Comparison of ENCODE assay signal across 16 cellular contexts in the genomic region with DNA sequence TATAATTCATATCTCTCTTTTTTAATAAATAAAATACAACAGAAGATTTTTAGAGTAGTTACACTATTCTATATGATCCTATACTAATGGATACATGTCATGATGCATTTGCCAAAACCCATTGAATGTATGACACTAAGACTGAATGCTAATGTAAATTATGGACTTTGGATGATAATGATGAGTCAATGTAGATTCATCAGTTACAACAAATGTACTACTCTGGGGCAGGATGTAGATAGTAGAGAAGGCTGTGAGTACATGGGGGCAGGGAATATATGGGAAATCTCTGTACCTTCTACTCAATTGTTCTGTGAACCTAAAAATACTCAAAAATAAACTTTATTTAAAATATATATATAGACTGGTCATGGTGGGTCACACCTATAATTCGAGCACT. TPM values are rescaled to one million over a fixed set of nuclear protein-coding genes. Genes with fewer than 3 reads are reported as not detected.
DNase-seq lines count a peak whose midpoint lies in the region; ATAC-seq and TF ChIP-seq lines count a peak whose summit lies in the region.
"Had no signal": no experiment of that assay in that cellular context is flagged by ENCODE, and none has a peak within 500 bp of the region (broad histone marks: within the 10 kb centered on the region; RNA-seq: fewer than 3 reads in every experiment).

No MANE protein-coding gene starts in this region.

- H3K4me3 Mint-ChIP-seq in MCF 10A (ENCODE audit: unreplicated experiment), result no peak overlapping the region

- POLR2A ChIA-PET in MCF 10A (lab: Yijun Ruan, JAX), result no interaction called here

- no peaks in the 10 kb centered on the region for H3K27me3 Mint-ChIP-seq in MCF 10A (ENCODE audit: insufficient read depth, unreplicated experiment)

- no peaks in the 10 kb centered on the region for H3K9me3 ChIP-seq in breast epithelium
- H3K9me3 ChIP-seq: HAP-1, SJCRH30 had no signal

- H3K27ac Mint-ChIP-seq in MCF 10A (ENCODE audit: low read depth, unreplicated experiment), result no peak overlapping the region

- H3K27me3 ChIP-seq in breast epithelium, result no peaks in the 10 kb centered on the region
- H3K27me3 ChIP-seq: SJCRH30 had no signal

- TF ChIP-seq CTCF in MCF 10A (IDR thresholded peaks at IDR 0.05; ENCODE audit: unreplicated experiment), result no peak
- no peak for TF ChIP-seq CTCF in breast epithelium (IDR thresholded peaks at IDR 0.05)
- TF ChIP-seq CTCF in foreskin fibroblast (IDR thresholded peaks at IDR 0.05; ENCODE audit: low read depth, low read length), result no peak

- CTCF ChIA-PET in MCF 10A (lab: Yijun Ruan, JAX), result no interaction called here

- ATAC-seq in esophagus mucosa (no peak), left cardiac atrium (no peak), GM21367 (IDR thresholded peaks at IDR 0.05; ENCODE audit: unreplicated experiment) (no peak)
- ATAC-seq: GM12878 had no signal

- H3K36me3 Mint-ChIP-seq in MCF 10A (ENCODE audit: insufficient read depth, unreplicated experiment), result no peaks in the 10 kb centered on the region

- intact Hi-C loops in MCF 10A (cut with micrococcal nuclease), result no loop called here
- intact Hi-C loops in breast epithelium (cut with DNase I; ENCODE audit: low total_unique reads), result no loop called here
- intact Hi-C loops in left cardiac atrium (cut with DNase I), result no loop called here

- H3K4me3 ChIP-seq in breast epithelium (no peak overlapping the region), foreskin fibroblast (ENCODE audit: low read depth in 1 of 2, low read length in 2 of 2) (no peak overlapping the region)
- H3K4me3 ChIP-seq: GM12878, HAP-1, SJCRH30 had no signal

- no peak overlapping the region for H3K27ac ChIP-seq in breast epithelium
- H3K27ac ChIP-seq: SJCRH30 had no signal

- BruUV-seq in MCF 10A (replicated peaks; lab: Mats Ljungman, UMichigan), result no TSS peak

- DNase-seq in MCF 10A (ENCODE audit: unreplicated experiment) (peak; percentile 14), breast epithelium (ENCODE audit: low spot score in 2 of 2) (no peak), SW480 (ENCODE audit: low spot score) (peak; percentile 27), foreskin fibroblast (peak; percentile 28 to 62), left cardiac atrium (no peak), activated T-cell treated with anti-CD3 and anti-CD28 coated beads for 4 hours (no peak)
- DNase-seq: 8988T, C1 segment of cervical spinal cord, NCI-H1092, NCI-H1694 treated with DMSO at 0.1 percent for 48 hours, NCI-H446 treated with DMSO at 0.1 percent for 48 hours, SJCRH30 had no signal

- no peaks in the 10 kb centered on the region for H3K9me3 Mint-ChIP-seq in MCF 10A (ENCODE audit: unreplicated experiment)

- TF ChIP-seq POLR2A in breast epithelium (IDR thresholded peaks at IDR 0.05), result no peak

- H3K4me1 ChIP-seq in breast epithelium, result no peaks in the 10 kb centered on the region
- H3K4me1 ChIP-seq: HAP-1, SJCRH30 had no signal

- H3K36me3 ChIP-seq in breast epithelium, result no peaks in the 10 kb centered on the region
- H3K36me3 ChIP-seq: HAP-1, SJCRH30 had no signal

- H3K4me1 Mint-ChIP-seq in MCF 10A (ENCODE audit: insufficient read depth, unreplicated experiment), result no peaks in the 10 kb centered on the region

RNA-seq across cellular contexts. Expression of a gene that starts 45.6 kb away (rescaled TPM):
- total RNA-seq in MCF 10A (2022) (75.1 and 108 TPM in 2 replicates), breast epithelium (100 to 1,000 TPM in 2 of 3 donors, 10 to 100 TPM in 1; 26.2 to 162 (median 106) TPM), esophagus mucosa (16.2 TPM), left cardiac atrium (10 to 100 TPM; 64.9 to 98.2 TPM)

Comparison
In these comparisons a context has a peak if more than half of its experiments do, and no peak if none do; other contexts are left out.
1. DNase-seq: peak in MCF 10A (single experiment), SW480 (single experiment) and foreskin fibroblast (2 of 2); none in breast epithelium (0 of 2), left cardiac atrium (single experiment) and activated T-cell treated with anti-CD3 and anti-CD28 coated beads for 4 hours (single experiment).